In genomic region chr7:71286924-71287323, GRCh38 we compare ENCODE assay signal across 11 cellular contexts.
"Had no signal": no experiment of that assay in that cellular context is flagged by ENCODE, and none has a peak within 500 bp of the region (broad histone marks: within the 10 kb centered on the region; RNA-seq: fewer than 3 reads in every experiment).

No MANE protein-coding gene starts in this region.

- H3K4me1 ChIP-seq: breast epithelium, pancreas had no signal

- DNase-seq: activated CD4-positive, alpha-beta T cell treated with anti-CD3 and anti-CD28 coated beads, Interleukin-2, amount 50 U/mL, for 4 hours; activated effector memory CD4-positive, alpha-beta T cell treated with anti-CD3 and anti-CD28 coated beads, Interleukin-2, amount 50 U/mL, for 16 hours; activated naive CD4-positive, alpha-beta T cell treated with anti-CD3 and anti-CD28 coated beads, Interleukin-2, amount 50 U/mL, for 16 hours; activated T-cell treated with anti-CD3 and anti-CD28 coated beads, Interleukin-2, amount 50 U/mL, for 72 hours; effector CD4-positive, alpha-beta T cell; hippocampal formation; left cardiac atrium; pancreas; stimulated activated naive B cell treated with anti-CD40 and anti-IgM and Interleukin-4, amounts not matched to agents 10 μg/mL and 1 μg/mL and 100 μg/mL, for 72 hours had no signal

- H3K27me3 ChIP-seq: breast epithelium, pancreas had no signal

- H3K9me3 ChIP-seq: breast epithelium, pancreas had no signal

- H3K27ac ChIP-seq: breast epithelium, pancreas had no signal

- H3K36me3 ChIP-seq: breast epithelium, pancreas had no signal

- H3K4me3 ChIP-seq: breast epithelium, lung, pancreas had no signal
